9 cellular contexts compared by ENCODE assay signal in the genomic region with DNA sequence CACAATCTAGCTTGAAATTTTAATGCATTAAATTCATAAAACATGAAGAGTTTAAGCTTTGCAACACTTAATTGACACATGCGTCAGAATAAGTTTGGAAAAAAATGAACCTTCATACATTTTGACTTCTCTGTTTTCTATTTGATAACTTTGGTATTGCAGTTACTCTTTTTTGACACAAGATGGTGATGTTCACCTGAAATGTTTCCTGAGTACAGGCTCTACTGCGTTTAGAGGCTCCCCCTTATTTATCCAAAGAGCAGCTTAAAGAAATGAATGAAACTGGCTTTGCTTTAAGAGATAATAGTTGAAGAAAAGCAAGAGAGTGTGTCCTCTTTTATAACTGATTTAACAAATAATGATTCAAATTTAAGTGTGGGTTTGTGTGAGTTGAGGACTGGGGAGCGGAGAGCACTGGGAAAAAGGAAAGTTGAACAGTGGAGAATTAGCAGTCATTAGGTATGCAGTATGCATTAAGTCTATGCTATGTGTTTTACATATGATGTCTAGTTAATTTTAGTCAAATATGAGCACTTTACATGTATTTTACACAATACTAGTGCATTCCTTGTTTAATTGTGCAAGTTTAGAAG.
DNase-seq lines count a peak whose midpoint lies in the region; ATAC-seq, FAIRE-seq and TF ChIP-seq lines count a peak whose summit lies in the region.
"Had no signal": no experiment of that assay in that cellular context is flagged by ENCODE, and none has a peak within 500 bp of the region (broad histone marks: within the 10 kb centered on the region; RNA-seq: fewer than 3 reads in every experiment).

No MANE protein-coding gene starts in this region.

- TF ChIP-seq EP300 in gastroesophageal sphincter (IDR thresholded peaks at IDR 0.05), result no peak

- H3K36me3 ChIP-seq in gastroesophageal sphincter, result no peaks in the 10 kb centered on the region

- H3K4me1 ChIP-seq in gastroesophageal sphincter, result peaks cover 0 to 22% (median 0%) of the 10 kb centered on the region in 3 donors

- TF ChIP-seq POLR2A in gastroesophageal sphincter (IDR thresholded peaks at IDR 0.05), result no peak

- WGBS in gastroesophageal sphincter (ENCODE audit: low coverage in 1 of 2), 2 donors, result 45 to 53% methylated on average over 3 of the region's 3 CpGs

- no peak overlapping the region for H3K4me3 ChIP-seq in gastroesophageal sphincter

- ATAC-seq in HG03520 (IDR thresholded peaks at IDR 0.05; ENCODE audit: unreplicated experiment), result peak; percentile 87
- no peak for ATAC-seq in gastroesophageal sphincter

- no peak for DNase-seq in D721Med (ENCODE audit: insufficient read length, low spot score)
- peak; percentile 22 for DNase-seq in GM19239 (ENCODE audit: insufficient read length, low spot score)
- peak; percentile 50 for DNase-seq in SKM-1 treated with dmso at 0.1 percent for 144 hours (lab: John Stamatoyannopoulos, UW; ENCODE audit: unreplicated experiment)
- DNase-seq in renal cortical epithelial cell (ENCODE audit: low read depth), result peak; percentile 54
- DNase-seq in GOT3 (lab: John Stamatoyannopoulos, UW), result no peak
- no peak for DNase-seq in NCI-H524 treated with DMSO at 0.1 percent for 48 hours (lab: John Stamatoyannopoulos, UW)
- DNase-seq: activated B cell treated with CpG ODN at 0.5 μM for 24 hours had no signal

- FAIRE-seq in D721Med (lab: Jason Lieb, UNC) (peak; percentile 71), GM19239 (lab: Jason Lieb, UNC) (peak; percentile 88)

- peak; percentile 63 for TF ChIP-seq CTCF in D721Med (IDR thresholded peaks at IDR 0.05; ENCODE audit: insufficient read depth, missing control alignments)
- peak; percentile 62 to 82 (median 78) for TF ChIP-seq CTCF in gastroesophageal sphincter (IDR thresholded peaks at IDR 0.05)

- no peaks in the 10 kb centered on the region for H3K27me3 ChIP-seq in gastroesophageal sphincter

- no peaks in the 10 kb centered on the region for H3K9me3 ChIP-seq in gastroesophageal sphincter

- H3K27ac ChIP-seq in gastroesophageal sphincter, result no peak overlapping the region

Comparison
In these comparisons a context has a peak if more than half of its experiments do, and no peak if none do; other contexts are left out.
1. DNase-seq: peak in GM19239 (single experiment), SKM-1 treated with dmso at 0.1 percent for 144 hours (single experiment) and renal cortical epithelial cell (single experiment); none in D721Med (single experiment), GOT3 (single experiment) and NCI-H524 treated with DMSO at 0.1 percent for 48 hours (single experiment).